ENCODE assay signal across 9 cellular contexts in the genomic region with DNA sequence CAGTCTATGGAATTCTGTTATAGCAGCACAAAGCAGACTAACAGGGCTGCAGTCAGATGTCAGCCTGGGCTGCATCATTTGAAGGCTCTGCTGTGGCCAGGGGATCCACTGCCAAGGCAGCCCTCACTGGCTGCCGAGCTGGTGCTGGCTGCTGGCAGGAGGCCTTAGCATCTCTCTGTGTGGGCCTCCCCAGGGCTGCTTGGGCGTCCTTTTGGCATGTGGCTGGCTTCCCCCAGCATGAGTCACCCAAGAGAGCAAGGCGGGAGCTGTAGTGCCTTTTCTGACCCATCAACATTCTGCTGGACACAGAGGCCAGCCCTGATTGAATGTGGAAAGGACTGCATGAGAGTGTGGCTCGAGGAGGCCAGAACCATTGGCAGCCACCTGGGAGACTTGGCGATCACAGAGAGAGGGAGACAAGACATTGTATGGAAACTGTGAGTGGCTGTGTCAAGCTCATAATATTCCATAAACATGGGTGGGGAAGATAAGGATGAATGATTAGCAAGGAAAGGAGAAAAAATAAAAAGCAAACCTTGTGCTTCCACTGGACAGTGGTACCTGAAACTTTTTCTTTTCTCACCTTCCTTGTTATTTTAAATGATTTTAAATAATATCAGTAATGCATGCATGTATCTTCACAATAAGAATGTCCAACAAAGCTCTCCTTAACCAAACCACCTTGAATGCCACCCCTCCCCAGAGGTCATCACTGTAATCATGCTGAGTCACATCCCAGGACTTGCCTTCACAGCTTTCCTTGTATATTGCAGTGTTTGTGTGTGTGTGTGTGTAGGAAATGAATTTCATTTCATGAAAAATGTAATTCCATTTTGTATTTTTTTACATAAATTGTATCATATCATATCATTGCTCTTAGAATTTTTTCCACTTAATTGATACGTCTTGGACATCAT. TPM values are rescaled to one million over a fixed set of nuclear protein-coding genes. Genes with fewer than 3 reads are reported as not detected.
A peak's percentile ranks its signal among the peaks of the same experiment; 100 is the strongest.
DNase-seq lines count a peak whose midpoint lies in the region; TF ChIP-seq lines count a peak whose summit lies in the region.
"Had no signal": no experiment of that assay in that cellular context is flagged by ENCODE, and none has a peak within 500 bp of the region (broad histone marks: within the 10 kb centered on the region; RNA-seq: fewer than 3 reads in every experiment).

No MANE protein-coding gene starts in this region.

- TF ChIP-seq POLR2A in esophagus muscularis mucosa (IDR thresholded peaks at IDR 0.05; ENCODE audit: low read depth), result no peak

- intact Hi-C loops in esophagus muscularis mucosa (cut with DNase I), result no loop called here

- no peaks in the 10 kb centered on the region for H3K36me3 ChIP-seq in esophagus muscularis mucosa

- peaks cover 0 to 5% (median 0%) of the 10 kb centered on the region in 4 donors for H3K27me3 ChIP-seq in esophagus muscularis mucosa

- peaks cover 0 to 14% (median 13%) of the 10 kb centered on the region in 4 donors for H3K4me1 ChIP-seq in esophagus muscularis mucosa

- peak overlapping the region in 3 of 4 donors; percentile 3 to 31 (median 18) for H3K27ac ChIP-seq in esophagus muscularis mucosa (replicated peaks in 1 of 4)

- 41% methylated on average over 5 of the region's 6 CpGs for WGBS in esophagus muscularis mucosa

- no peak for TF ChIP-seq CTCF in esophagus muscularis mucosa (IDR thresholded peaks at IDR 0.05)

- no peak for TF ChIP-seq EP300 in esophagus muscularis mucosa (IDR thresholded peaks at IDR 0.05)

- no peak overlapping the region for H3K4me3 ChIP-seq in esophagus muscularis mucosa

- H3K9me3 ChIP-seq in esophagus muscularis mucosa, result no peaks in the 10 kb centered on the region

- DNase-seq in AG08396 (ENCODE audit: low spot score) (peak; percentile 94), NCI-H446 treated with DMSO at 0.1 percent for 48 hours (lab: John Stamatoyannopoulos, UW) (peak; percentile 76), esophagus muscularis mucosa (ENCODE audit: extremely low spot score) (no peak), middle frontal gyrus (ENCODE audit: extremely low spot score, low spot score) (peak; percentile 42), DMS153 treated with DMSO at 0.1 percent for 48 hours (lab: John Stamatoyannopoulos, UW; ENCODE audit: unreplicated experiment) (no peak), SHP77 treated with DMSO at 0.1 percent for 48 hours (lab: John Stamatoyannopoulos, UW) (no peak), CD1c-positive myeloid dendritic cell (ENCODE audit: extremely low spot score) (no peak), NCI-H1417 (lab: John Stamatoyannopoulos, UW) (no peak)
- DNase-seq: CD8-positive, alpha-beta memory T cell had no signal

RNA-seq across cellular contexts. Expression of gene VSX1, which starts 55.0 kb away (rescaled TPM):
- under 1 TPM in 1 of 4 donors, not detected in 3; 0.83 TPM for total RNA-seq in esophagus muscularis mucosa
- total RNA-seq: CD8-positive, alpha-beta memory T cell had no signal

RNA-seq across cellular contexts. Expression of gene ENTPD6, which starts 58.6 kb away (rescaled TPM):
- 10 to 100 TPM; 39.0 to 44.1 (median 43.5) TPM for total RNA-seq in esophagus muscularis mucosa

Comparison
In these comparisons a context has a peak if more than half of its experiments do, and no peak if none do; other contexts are left out.
1. DNase-seq: peak in AG08396 (single experiment), NCI-H446 treated with DMSO at 0.1 percent for 48 hours (single experiment) and middle frontal gyrus (single experiment); none in esophagus muscularis mucosa (single experiment), DMS153 treated with DMSO at 0.1 percent for 48 hours (single experiment), SHP77 treated with DMSO at 0.1 percent for 48 hours (single experiment), CD1c-positive myeloid dendritic cell (single experiment) and NCI-H1417 (0 of 3).